27 cellular contexts compared by ENCODE assay signal in the genomic region with DNA sequence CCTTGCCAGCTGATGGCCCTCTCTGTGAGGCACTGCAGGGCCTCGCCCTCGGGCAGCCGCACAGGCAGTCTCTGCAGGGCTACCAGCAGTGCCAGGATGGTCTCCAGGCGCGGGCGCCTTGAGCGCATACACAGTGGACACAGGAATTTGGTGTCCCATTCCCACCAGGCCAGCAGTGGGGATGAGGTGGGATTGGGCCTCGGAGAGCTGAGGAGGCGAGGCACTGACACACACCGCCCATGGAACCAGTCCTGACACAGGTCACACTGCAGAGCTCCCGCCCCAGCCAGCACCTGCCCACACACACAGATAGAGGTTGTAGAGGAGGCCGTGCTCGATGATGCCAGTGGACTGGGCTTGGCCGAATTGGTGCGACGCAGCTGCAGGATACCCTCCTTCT.
"Had no signal": no experiment of that assay in that cellular context is flagged by ENCODE, and none has a peak within 500 bp of the region (broad histone marks: within the 10 kb centered on the region; RNA-seq: fewer than 3 reads in every experiment).

No MANE protein-coding gene starts in this region.

- H3K4me3 ChIP-seq: ascending aorta, cardiac muscle cell, SJSA1 had no signal

- H3K27ac Mint-ChIP-seq: activated CD4-positive, alpha-beta T cell treated with anti-CD3 and anti-CD28 coated beads, Interleukin-2, amount 10 ng/mL, durations not matched to agents 24 days and 14 days; activated CD8-positive, alpha-beta T cell treated with anti-CD3 and anti-CD28 coated beads for 36 hours; activated naive CD8-positive, alpha-beta T cell treated with anti-CD3 and anti-CD28 coated beads, Interleukin-2, amount 10 ng/mL, durations not matched to agents 7 days and 5 days; activated T-helper 1 cell treated with anti-CD3 and anti-CD28 coated beads, Interleukin-12 subunit alpha, Interleukin-12 subunit beta, Interleukin-2, Interleukin-4 antibody, amounts not matched to agents 30 ng/mL and 10 ng/mL and 1 ng/mL, durations not matched to agents 14 hours and 24 hours and 36 hours; T-helper 1 cell treated with Interleukin-12 subunit alpha and Interleukin-12 subunit beta and Interleukin-4 antibody, amounts not matched to agents 30 μg/mL and 1 μg/mL, for 36 hours; T-helper 2 cell treated with Interferon-gamma antibody and Interleukin-4, amounts not matched to agents 5 μg/mL and 100 μg/mL, for 36 hours had no signal

- H3K27me3 ChIP-seq: ascending aorta, cardiac muscle cell, SJSA1 had no signal

- ATAC-seq: activated CD8-positive, alpha-beta T cell treated with anti-CD3 and anti-CD28 coated beads for 36 hours; activated T-cell treated with anti-CD3 and anti-CD28 coated beads, Interleukin-2, amount 50 U/mL, for 4 hours; Panc1 had no signal

- H3K27ac ChIP-seq: ascending aorta, cardiac muscle cell, KMS-11, SJSA1 had no signal

- H3K4me2 ChIP-seq: KMS-11, SK-N-SH had no signal

- H3K9me3 ChIP-seq: ascending aorta, SJSA1, SK-N-SH had no signal

- DNase-seq: activated CD4-positive, alpha-beta T cell treated with anti-CD3 and anti-CD28 coated beads, Interleukin-2, amount 10 ng/mL, durations not matched to agents 24 days and 14 days; activated CD4-positive, alpha-beta T cell treated with anti-CD3 and anti-CD28 coated beads, Interleukin-2, amount 50 U/mL, for 4 hours; activated CD8-positive, alpha-beta T cell treated with anti-CD3 and anti-CD28 coated beads for 36 hours; activated naive CD4-positive, alpha-beta T cell treated with anti-CD3 and anti-CD28 coated beads, Interleukin-2, amount 50 U/mL, for 16 hours; activated naive CD8-positive, alpha-beta T cell treated with anti-CD3 and anti-CD28 coated beads, Interleukin-2, amount 10 ng/mL, durations not matched to agents 7 days and 5 days; activated T-cell treated with anti-CD3 and anti-CD28 coated beads, Interleukin-2, amount 50 U/mL, for 4 hours; amygdala; cerebellar nuclear complex; NCI-H1105; NCI-H1417 treated with DMSO at 0.1 percent for 48 hours; NCI-H187 treated with DMSO at 0.1 percent for 48 hours; NCI-H2081 treated with DMSO at 0.1 percent for 48 hours; NCI-H226; NCI-H446 treated with DMSO at 0.1 percent for 48 hours; NCI-H524; NCI-H69; SHP77 treated with DMSO at 0.1 percent for 48 hours; SK-N-SH had no signal

- H3K9me3 Mint-ChIP-seq: activated CD4-positive, alpha-beta T cell treated with anti-CD3 and anti-CD28 coated beads, Interleukin-2, amount 10 ng/mL, durations not matched to agents 24 days and 14 days; activated CD8-positive, alpha-beta T cell treated with anti-CD3 and anti-CD28 coated beads for 36 hours; activated naive CD8-positive, alpha-beta T cell treated with anti-CD3 and anti-CD28 coated beads, Interleukin-2, amount 10 ng/mL, durations not matched to agents 7 days and 5 days; activated T-cell treated with anti-CD3 and anti-CD28 coated beads, Interleukin-2, amount 50 U/mL, for 4 hours; activated T-helper 1 cell treated with anti-CD3 and anti-CD28 coated beads, Interleukin-12 subunit alpha, Interleukin-12 subunit beta, Interleukin-2, Interleukin-4 antibody, amounts not matched to agents 30 ng/mL and 10 ng/mL and 1 ng/mL, durations not matched to agents 14 hours and 24 hours and 36 hours; T-helper 1 cell treated with Interleukin-12 subunit alpha and Interleukin-12 subunit beta and Interleukin-4 antibody, amounts not matched to agents 30 μg/mL and 1 μg/mL, for 36 hours; T-helper 2 cell treated with Interferon-gamma antibody and Interleukin-4, amounts not matched to agents 5 μg/mL and 100 μg/mL, for 36 hours had no signal

- H3K27me3 Mint-ChIP-seq: activated CD4-positive, alpha-beta T cell treated with anti-CD3 and anti-CD28 coated beads, Interleukin-2, amount 10 ng/mL, durations not matched to agents 24 days and 14 days; activated CD8-positive, alpha-beta T cell treated with anti-CD3 and anti-CD28 coated beads for 36 hours; activated naive CD8-positive, alpha-beta T cell treated with anti-CD3 and anti-CD28 coated beads, Interleukin-2, amount 10 ng/mL, durations not matched to agents 7 days and 5 days had no signal

- H3K4me3 Mint-ChIP-seq: activated CD4-positive, alpha-beta T cell treated with anti-CD3 and anti-CD28 coated beads, Interleukin-2, amount 10 ng/mL, durations not matched to agents 24 days and 14 days; activated CD8-positive, alpha-beta T cell treated with anti-CD3 and anti-CD28 coated beads for 36 hours; activated naive CD8-positive, alpha-beta T cell treated with anti-CD3 and anti-CD28 coated beads, Interleukin-2, amount 10 ng/mL, durations not matched to agents 7 days and 5 days; activated T-cell treated with anti-CD3 and anti-CD28 coated beads, Interleukin-2, amount 50 U/mL, for 4 hours; activated T-helper 1 cell treated with anti-CD3 and anti-CD28 coated beads, Interleukin-12 subunit alpha, Interleukin-12 subunit beta, Interleukin-2, Interleukin-4 antibody, amounts not matched to agents 30 ng/mL and 10 ng/mL and 1 ng/mL, durations not matched to agents 14 hours and 24 hours and 36 hours; T-helper 1 cell treated with Interleukin-12 subunit alpha and Interleukin-12 subunit beta and Interleukin-4 antibody, amounts not matched to agents 30 μg/mL and 1 μg/mL, for 36 hours; T-helper 2 cell treated with Interferon-gamma antibody and Interleukin-4, amounts not matched to agents 5 μg/mL and 100 μg/mL, for 36 hours had no signal

- FAIRE-seq: TTC549 had no signal

- H3K4me1 ChIP-seq: ascending aorta, SJSA1 had no signal

- H3K9ac ChIP-seq: KMS-11, SK-N-SH had no signal

- H3K4me1 Mint-ChIP-seq: activated CD4-positive, alpha-beta T cell treated with anti-CD3 and anti-CD28 coated beads, Interleukin-2, amount 10 ng/mL, durations not matched to agents 24 days and 14 days had no signal
